ENCODE assay signal across 20 cellular contexts in genomic region chr9:137970098-137970497, GRCh38.
"Had no signal": no experiment of that assay in that cellular context is flagged by ENCODE, and none has a peak within 500 bp of the region (broad histone marks: within the 10 kb centered on the region; RNA-seq: fewer than 3 reads in every experiment).

No MANE protein-coding gene starts in this region.

- H3K4me3 Mint-ChIP-seq: activated naive CD8-positive, alpha-beta T cell; dendritic cell treated with granulocyte-macrophage colony-stimulating factor and Interleukin-4, amounts not matched to agents 40 ng/mL and 50 ng/mL, for 4 days; naive B cell; WTC11 had no signal

- H3K36me3 Mint-ChIP-seq: activated naive CD8-positive, alpha-beta T cell; naive B cell had no signal

- H3K27ac ChIP-seq: adrenal gland, ascending aorta, brain microvascular endothelial cell, heart right ventricle, pancreas, sigmoid colon, upper lobe of left lung had no signal

- H3K27me3 Mint-ChIP-seq: dendritic cell treated with granulocyte-macrophage colony-stimulating factor and Interleukin-4, amounts not matched to agents 40 ng/mL and 50 ng/mL, for 4 days had no signal

- DNase-seq: activated CD4-positive, alpha-beta T cell treated with anti-CD3 and anti-CD28 coated beads, Interleukin-2, amount 50 U/mL, for 4 hours; brain microvascular endothelial cell; effector CD4-positive, alpha-beta T cell; heart right ventricle; naive B cell; pancreas; stimulated activated CD4-positive, alpha-beta T cell treated with anti-CD3 and anti-CD28 coated beads, Interleukin-4, amount 100 ng/mL, for 1 hour; stimulated activated naive CD4-positive, alpha-beta T cell; T1000 had no signal

- H3K27ac Mint-ChIP-seq: activated naive CD8-positive, alpha-beta T cell; dendritic cell treated with granulocyte-macrophage colony-stimulating factor and Interleukin-4, amounts not matched to agents 40 ng/mL and 50 ng/mL, for 4 days had no signal

- H3K27me3 ChIP-seq: adrenal gland, ascending aorta, brain microvascular endothelial cell, pancreas, upper lobe of left lung had no signal

- H3K9me3 Mint-ChIP-seq: dendritic cell treated with granulocyte-macrophage colony-stimulating factor and Interleukin-4, amounts not matched to agents 40 ng/mL and 50 ng/mL, for 4 days; WTC11 had no signal

- H3K9me3 ChIP-seq: adrenal gland, ascending aorta, pancreas, sigmoid colon, upper lobe of left lung had no signal

- H3K4me3 ChIP-seq: adrenal gland, ascending aorta, heart right ventricle, lung, pancreas, sigmoid colon, smooth muscle cell, upper lobe of left lung had no signal

- H3K4me1 ChIP-seq: adrenal gland, ascending aorta, heart right ventricle, pancreas, sigmoid colon, upper lobe of left lung had no signal

- FAIRE-seq: endometrium, pancreas had no signal

- ATAC-seq: heart right ventricle, left lobe of liver, pancreas, WTC11 had no signal

- H3K36me3 ChIP-seq: adrenal gland, ascending aorta, brain microvascular endothelial cell, heart right ventricle, pancreas, sigmoid colon, upper lobe of left lung had no signal

- H3K4me1 Mint-ChIP-seq: naive B cell, WTC11 had no signal
